8 cellular contexts compared by ENCODE assay signal in genomic region chr5:122774861-122775712, GRCh38. TPM values are rescaled to one million over a fixed set of nuclear protein-coding genes. Genes with fewer than 3 reads are reported as not detected.
DNase-seq lines count a peak whose midpoint lies in the region; ATAC-seq and TF ChIP-seq lines count a peak whose summit lies in the region.

A gene with protein sequence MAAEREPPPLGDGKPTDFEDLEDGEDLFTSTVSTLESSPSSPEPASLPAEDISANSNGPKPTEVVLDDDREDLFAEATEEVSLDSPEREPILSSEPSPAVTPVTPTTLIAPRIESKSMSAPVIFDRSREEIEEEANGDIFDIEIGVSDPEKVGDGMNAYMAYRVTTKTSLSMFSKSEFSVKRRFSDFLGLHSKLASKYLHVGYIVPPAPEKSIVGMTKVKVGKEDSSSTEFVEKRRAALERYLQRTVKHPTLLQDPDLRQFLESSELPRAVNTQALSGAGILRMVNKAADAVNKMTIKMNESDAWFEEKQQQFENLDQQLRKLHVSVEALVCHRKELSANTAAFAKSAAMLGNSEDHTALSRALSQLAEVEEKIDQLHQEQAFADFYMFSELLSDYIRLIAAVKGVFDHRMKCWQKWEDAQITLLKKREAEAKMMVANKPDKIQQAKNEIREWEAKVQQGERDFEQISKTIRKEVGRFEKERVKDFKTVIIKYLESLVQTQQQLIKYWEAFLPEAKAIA (plus strand): TSS chr5:122775080. CDS start chr5:122775104, 24 bp downstream.

- no peaks in the 10 kb centered on the region for H3K9me3 ChIP-seq in colonic mucosa

- peak; percentile 88 for ATAC-seq in HG03175 (IDR thresholded peaks at IDR 0.05; ENCODE audit: unreplicated experiment)

- TF ChIP-seq POLR2A in GM18951 (IDR thresholded peaks at IDR 0.05; ENCODE audit: extremely low read depth, insufficient read depth, insufficient read length), result peak; percentile 80

- H3K27me3 ChIP-seq in colonic mucosa (no peaks in the 10 kb centered on the region), layer of hippocampus (ENCODE audit: control insufficient read depth, insufficient read depth, low read length) (no peaks in the 10 kb centered on the region)

- intact Hi-C loops in colonic mucosa (cut with DNase I), result no loop called here

- H3K4me1 ChIP-seq in colonic mucosa, result no peaks in the 10 kb centered on the region

- peak within 1 kb of the TSS; percentile 83 for H3K4me3 ChIP-seq in colonic mucosa

- H3K27ac ChIP-seq in colonic mucosa, result peak within 1 kb of the TSS; percentile 75
- H3K27ac ChIP-seq in layer of hippocampus (ENCODE audit: low read depth, low read length), result peak within 1 kb of the TSS; percentile 82

- in situ Hi-C loops in GM18951 (cut with MboI; ENCODE audit: low sequenced_read_pairs, unreplicated experiment), result no loop called here

- DNase-seq in AML-193 (lab: John Stamatoyannopoulos, UW) (peak; percentile 68 to 78), NCI-H526 (lab: John Stamatoyannopoulos, UW) (peak; percentile 27 to 89), colonic mucosa (peak; percentile 96)
- DNase-seq in activated CD4-positive, alpha-beta T cell treated with anti-CD3 and anti-CD28 coated beads for 48 hours, result peak; percentile 91
- peak; percentile 80 to 92 for DNase-seq in stimulated activated CD4-positive, alpha-beta T cell treated with anti-CD3 and anti-CD28 coated beads, Interleukin-1b, Interleukin-23, amount 100 ng/mL, for 4 hours (ENCODE audit: low read depth in 2 of 2)

- H3K9ac ChIP-seq in colonic mucosa (ENCODE audit: low read depth in 2 of 2, low read length in 2 of 2), result peak within 1 kb of the TSS; percentile 91 to 94

- no peak for TF ChIP-seq CTCF in colonic mucosa (IDR thresholded peaks at IDR 0.05)

- no peaks in the 10 kb centered on the region for H3K36me3 ChIP-seq in colonic mucosa

RNA-seq across cellular contexts. Expression of the gene that starts here (rescaled TPM):
- 10 to 100 TPM; 61.0 to 71.9 TPM for total RNA-seq in colonic mucosa

Comparison
In these comparisons a context has a peak if more than half of its experiments do, and no peak if none do; other contexts are left out.
1. Peak in every context shown above with its lines: DNase-seq, ATAC-seq, H3K4me3 ChIP-seq and H3K27ac ChIP-seq.